8 cellular contexts compared by ENCODE assay signal in the genomic region with DNA sequence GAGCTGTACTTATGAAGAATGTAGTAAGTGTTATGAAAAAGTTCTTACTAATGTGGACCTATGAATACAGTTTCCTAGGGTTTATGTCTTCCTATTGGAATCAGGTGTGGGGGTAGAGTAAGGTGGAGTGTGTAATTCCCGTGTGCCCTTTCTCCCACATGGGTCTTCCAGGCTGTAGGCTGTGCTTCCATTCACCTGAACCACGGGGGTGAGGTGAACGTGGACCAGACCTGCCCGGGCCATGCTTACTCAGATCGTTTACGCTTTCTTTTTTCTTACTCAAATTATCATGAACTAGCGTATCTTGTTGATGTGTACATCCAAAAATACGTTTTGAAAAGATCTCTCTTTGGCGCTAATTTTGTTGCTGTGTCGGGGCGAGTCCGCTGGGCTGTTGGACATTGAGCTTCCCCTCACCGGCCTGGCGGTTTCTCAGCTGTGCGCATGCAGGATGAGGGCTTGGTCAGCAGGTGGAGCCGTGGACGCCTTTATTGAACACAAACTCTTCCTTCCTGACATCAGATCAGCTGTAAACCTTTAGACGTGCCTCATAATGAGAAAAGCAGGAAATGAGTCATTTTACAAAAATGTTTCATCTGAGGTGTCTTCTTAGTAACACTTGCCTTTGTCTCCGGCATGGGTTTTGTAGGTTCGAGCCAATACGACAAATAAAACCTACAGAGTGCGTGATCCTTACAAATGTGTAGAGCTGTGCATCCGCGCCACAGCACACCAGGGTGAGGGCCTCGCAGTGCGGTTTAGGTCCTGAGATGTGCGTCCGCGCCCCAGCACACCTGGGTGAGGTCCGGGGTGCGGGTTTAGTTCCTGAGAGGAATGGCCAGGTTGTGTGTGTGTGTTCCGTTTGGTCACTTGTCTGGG. TPM values are rescaled to one million over a fixed set of nuclear protein-coding genes. Genes with fewer than 3 reads are reported as not detected.
A peak's percentile ranks its signal among the peaks of the same experiment; 100 is the strongest.
DNase-seq lines count a peak whose midpoint lies in the region; ATAC-seq and TF ChIP-seq lines count a peak whose summit lies in the region.

No MANE protein-coding gene starts in this region.

- H3K9me3 ChIP-seq in CD4-positive, alpha-beta memory T cell (ENCODE audit: control insufficient read depth in 1 of 2, low read length in 2 of 2): no peaks in the 10 kb centered on the region
- H3K9me3 ChIP-seq in SJCRH30 (replicated peaks) (no peaks in the 10 kb centered on the region), heart left ventricle (no peaks in the 10 kb centered on the region)

- H3K36me3 ChIP-seq in CD4-positive, alpha-beta memory T cell (ENCODE audit: insufficient read depth, low read length): peaks cover 47% of the 10 kb centered on the region
- H3K36me3 ChIP-seq in SJCRH30 (peaks cover 4% of the 10 kb centered on the region), heart left ventricle (peaks cover 0 to 99% (median 92%) of the 10 kb centered on the region in 9 donors)

- CTCF ChIA-PET in CD4-positive, alpha-beta memory T cell (lab: Charles Lee; ENCODE audit: partially characterized antibody): interaction anchor here (0.5 to 2.6 kb wide), 22 partner anchors 9 to 1938 kb away, joined by 3 to 14 read pairs (median 4); no protein-coding TSS in a partner anchor

- peaks cover 18 to 31% (median 29%) of the 10 kb centered on the region in 4 donors for H3K4me1 Mint-ChIP-seq in CD4-positive, alpha-beta memory T cell

- peak overlapping the region; percentile 64 for H3K27ac ChIP-seq in CD4-positive, alpha-beta memory T cell (ENCODE audit: low read depth, low read length)
- H3K27ac ChIP-seq in SJCRH30 (peak overlapping the region; percentile 31; the same call in 1 of the 2 replicates), heart left ventricle (peak overlapping the region in 1 of 12 donors; percentile 47)

- H3K27me3 ChIP-seq in CD4-positive, alpha-beta memory T cell (ENCODE audit: insufficient read depth, low read length): no peaks in the 10 kb centered on the region
- H3K27me3 ChIP-seq in SJCRH30 (no peaks in the 10 kb centered on the region), heart left ventricle (no peaks in the 10 kb centered on the region)

- TF ChIP-seq CTCF in heart left ventricle (IDR thresholded peaks at IDR 0.05) (peak; percentile 25 to 62 (median 50)), retinal pigment epithelial cell (conservative IDR thresholded peaks at IDR 0.05; ENCODE audit: low read depth, low read length) (peak; percentile 80)

- ATAC-seq in GM19025 (IDR thresholded peaks at IDR 0.05; ENCODE audit: low read depth, unreplicated experiment): peak; percentile 94
- ATAC-seq in HG03460 (IDR thresholded peaks at IDR 0.05; ENCODE audit: unreplicated experiment): peak; percentile 81
- ATAC-seq in heart left ventricle: peak in 3 of 4 donors; percentile 35 to 65 (median 53)

- TF ChIP-seq POLR2A in heart left ventricle (IDR thresholded peaks at IDR 0.05): no peak

- peak; percentile 78 to 84 (median 80) for DNase-seq in CD4-positive, alpha-beta memory T cell
- DNase-seq in SJCRH30 (peak; percentile 30 to 41), heart left ventricle (peak in 2 of 5 donors; percentile 33 to 44), retinal pigment epithelial cell (ENCODE audit: low read depth) (peak; percentile 35), dedifferentiated amniotic fluid mesenchymal stem cell (ENCODE audit: extremely low spot score) (no peak)
- DNase-seq in activated gamma-delta T cell treated with anti-CD3 and anti-CD28 coated beads, Interleukin-2, amount 50 U/mL, for 16 hours (ENCODE audit: low read depth): peak; percentile 67

- H3K9me3 Mint-ChIP-seq in CD4-positive, alpha-beta memory T cell: no peaks in the 10 kb centered on the region

- POLR2A ChIA-PET in CD4-positive, alpha-beta memory T cell (lab: Charles Lee; ENCODE audit: partially characterized antibody): interaction anchor here (0.8 to 1.2 kb wide), 3 partner anchors 10 to 277 kb away, joined by 3 to 5 read pairs (median 4); a partner anchor contains a TSS

- peak overlapping the region; percentile 64 to 85 (median 72) for H3K4me3 Mint-ChIP-seq in CD4-positive, alpha-beta memory T cell

- no peaks in the 10 kb centered on the region for H3K27me3 Mint-ChIP-seq in CD4-positive, alpha-beta memory T cell

- WGBS in heart left ventricle, 4 donors: 65 to 76% (median 72%) methylated on average over 27 to 32 of the region's 32 CpGs

- intact Hi-C loops in CD4-positive, alpha-beta memory T cell (cut with micrococcal nuclease): loop anchor here (1.0 kb wide), 2 partner anchors 259 to 277 kb away; no protein-coding TSS in a partner anchor
- intact Hi-C loops in heart left ventricle (cut with DNase I): no loop called here

- peak overlapping the region; percentile 75 to 97 (median 95) for H3K27ac Mint-ChIP-seq in CD4-positive, alpha-beta memory T cell

- H3K4me1 ChIP-seq in CD4-positive, alpha-beta memory T cell (ENCODE audit: insufficient read depth, low read length): peaks cover 19% of the 10 kb centered on the region
- no peaks in the 10 kb centered on the region for H3K4me1 ChIP-seq in SJCRH30
- peaks cover 0 to 17% (median 0%) of the 10 kb centered on the region in 12 donors for H3K4me1 ChIP-seq in heart left ventricle

- peaks cover 53 to 82% of the 10 kb centered on the region in 2 donors for H3K36me3 Mint-ChIP-seq in CD4-positive, alpha-beta memory T cell

- peak overlapping the region in 1 of 2 donors; percentile 20 for H3K4me3 ChIP-seq in CD4-positive, alpha-beta memory T cell (ENCODE audit: low read length in 2 of 2)
- H3K4me3 ChIP-seq in SJCRH30 (no peak overlapping the region), heart left ventricle (no peak overlapping the region), retinal pigment epithelial cell (ENCODE audit: low read length) (no peak overlapping the region)

RNA-seq across cellular contexts. Expression of a gene that starts 53.8 kb away (rescaled TPM):
- total RNA-seq in CD4-positive, alpha-beta memory T cell: 10 to 100 TPM; 41.7 to 42.5 TPM
- polyA plus RNA-seq in CD4-positive, alpha-beta memory T cell: 10 to 100 TPM; 14.2 to 18.0 TPM
- 5.6 and 6.1 TPM in 2 replicates for total RNA-seq in SJCRH30 (2014; rRNA removed; shearing (Covaris generic))
- total RNA-seq in heart left ventricle: 10 to 100 TPM; 22.6 to 43.3 (median 30.7) TPM
- polyA plus RNA-seq in heart left ventricle: 10 to 100 TPM in 1 of 2 donors, 1 to 10 TPM in 1; 8.4 to 16.0 TPM
